Comparison of ENCODE assay signal across 11 cellular contexts in the genomic region with DNA sequence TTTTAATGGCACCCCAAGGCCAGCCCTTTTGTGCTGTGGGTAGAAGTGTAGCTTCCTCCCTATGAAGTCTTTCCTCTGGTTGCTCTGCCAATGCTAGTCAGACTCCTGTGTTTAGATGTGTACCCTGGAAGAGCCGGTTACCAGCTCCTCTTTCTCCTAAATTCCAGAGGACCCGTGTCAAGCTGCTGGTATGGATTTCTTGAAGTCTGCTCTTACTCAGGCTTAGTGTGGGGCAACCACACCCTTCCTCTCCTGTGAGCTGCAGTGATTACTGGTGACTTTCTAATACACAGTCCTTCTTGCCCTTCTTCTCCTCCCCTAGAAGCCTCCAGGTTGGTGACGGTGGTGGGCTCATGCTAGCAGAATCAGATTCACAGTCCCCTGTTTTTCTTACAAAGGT.
A peak's percentile ranks its signal among the peaks of the same experiment; 100 is the strongest.
DNase-seq lines count a peak whose midpoint lies in the region; ATAC-seq and TF ChIP-seq lines count a peak whose summit lies in the region.
"Had no signal": no experiment of that assay in that cellular context is flagged by ENCODE, and none has a peak within 500 bp of the region (broad histone marks: within the 10 kb centered on the region; RNA-seq: fewer than 3 reads in every experiment).

No MANE protein-coding gene starts in this region.

- POLR2A ChIA-PET in RWPE1 (lab: Yijun Ruan, JAX; ENCODE audit: low non-redundant PET): no interaction called here

- in situ Hi-C loops in GM23248 (cut with MboI): no loop called here

- peak overlapping the region; percentile 89 for H3K27ac ChIP-seq in GM23248
- no peak overlapping the region; the same call in 1 of the 2 replicates for H3K27ac ChIP-seq in RWPE1
- peak overlapping the region; percentile 73 for H3K27ac ChIP-seq in fibroblast of lung (ENCODE audit: insufficient read depth, low read length)
- peak overlapping the region; percentile 19 for H3K27ac ChIP-seq in smooth muscle cell (ENCODE audit: low read depth)
- H3K27ac ChIP-seq: WERI-Rb-1 had no signal

- no peaks in the 10 kb centered on the region for H3K36me3 ChIP-seq in GM23248 (ENCODE audit: low read depth)
- no peaks in the 10 kb centered on the region for H3K36me3 ChIP-seq in fibroblast of lung (ENCODE audit: control insufficient read depth, insufficient read depth, low read length)
- no peaks in the 10 kb centered on the region for H3K36me3 ChIP-seq in smooth muscle cell (ENCODE audit: low read depth)
- H3K36me3 ChIP-seq: WERI-Rb-1 had no signal

- TF ChIP-seq CTCF in RWPE1 (conservative IDR thresholded peaks at IDR 0.05; ENCODE audit: low read depth) (no peak), fibroblast of lung (conservative IDR thresholded peaks at IDR 0.05 in 1 of 2, IDR thresholded peaks at IDR 0.05 in 1 of 2; ENCODE audit: low read depth in 1 of 2, low read length in 2 of 2) (no peak), smooth muscle cell (IDR thresholded peaks at IDR 0.05; ENCODE audit: borderline replicate concordance, insufficient read depth, poor library complexity, severe bottlenecking) (no peak)

- H3K4me3 ChIP-seq in GM23248 (peak overlapping the region; percentile 42), fibroblast of lung (replicated peaks in 1 of 4; ENCODE audit: control extremely low read depth in 1 of 4, insufficient read depth in 1 of 4, low read depth in 3 of 4, low read length in 4 of 4) (no peak overlapping the region), smooth muscle cell (no peak overlapping the region)

- CTCF ChIA-PET in RWPE1 (lab: Yijun Ruan, JAX): interaction anchor here (0.6 kb wide), 1 partner anchor 204 kb away, joined by 4 read pairs; no protein-coding TSS in a partner anchor

- 5 to 10% methylated on average over 3 of the region's 3 CpGs for WGBS in GM23248 (ENCODE audit: low coverage in 1 of 2, low lambda C conversion rate in 2 of 2, missing lambda C conversion rate in 2 of 2), 2 experiments
- 25% methylated on average over 3 of the region's 3 CpGs for WGBS in smooth muscle cell (ENCODE audit: low lambda C conversion rate)

- H3K79me2 ChIP-seq in GM23248 (ENCODE audit: insufficient read depth) (no peaks in the 10 kb centered on the region), fibroblast of lung (ENCODE audit: control insufficient read depth, insufficient read depth, low read length) (no peaks in the 10 kb centered on the region), smooth muscle cell (ENCODE audit: low read depth) (no peaks in the 10 kb centered on the region)

- DNase-seq in GM23248 (peak; percentile 91), RWPE1 (ENCODE audit: low spot score) (peak; percentile 36), fibroblast of lung (ENCODE audit: low read depth in 2 of 2) (peak; percentile 51 to 70), smooth muscle cell (lab: John Stamatoyannopoulos, UW; ENCODE audit: unreplicated experiment) (no peak), NCI-H748 (lab: John Stamatoyannopoulos, UW; ENCODE audit: unreplicated experiment) (no peak), NCI-H526 treated with DMSO at 0.1 percent for 48 hours (lab: John Stamatoyannopoulos, UW) (no peak)
- DNase-seq: activated T-cell treated with anti-CD3 and anti-CD28 coated beads, Interleukin-2, amount 50 U/mL, for 1 hour; aorta; right cardiac atrium; WERI-Rb-1 had no signal

- H3K4me2 ChIP-seq in GM23248 (ENCODE audit: unreplicated experiment) (peak overlapping the region; percentile 71), fibroblast of lung (ENCODE audit: extremely low read depth, insufficient read depth, low read length) (peak overlapping the region; percentile 76), smooth muscle cell (no peak overlapping the region)

- no peak for ATAC-seq in HG03521 (IDR thresholded peaks at IDR 0.05; ENCODE audit: unreplicated experiment)
- ATAC-seq: right cardiac atrium had no signal

- H4K20me1 ChIP-seq in GM23248 (ENCODE audit: insufficient read depth): no peaks in the 10 kb centered on the region
- H4K20me1 ChIP-seq in fibroblast of lung (ENCODE audit: control insufficient read depth, extremely low read depth, insufficient read depth, low read length): no peaks in the 10 kb centered on the region
- no peaks in the 10 kb centered on the region for H4K20me1 ChIP-seq in smooth muscle cell (ENCODE audit: low read depth)

- H3K9ac ChIP-seq in GM23248 (peak overlapping the region; percentile 66), fibroblast of lung (ENCODE audit: insufficient read depth, low read length) (no peak overlapping the region), smooth muscle cell (ENCODE audit: low read depth) (no peak overlapping the region)

- H3K4me1 ChIP-seq in GM23248 (ENCODE audit: insufficient read depth): peaks cover 43% of the 10 kb centered on the region
- H3K4me1 ChIP-seq in fibroblast of lung (ENCODE audit: control insufficient read depth, extremely low read depth, insufficient read depth, low read length): peaks cover 19% of the 10 kb centered on the region
- peaks cover 25% of the 10 kb centered on the region for H3K4me1 ChIP-seq in smooth muscle cell (ENCODE audit: low read depth)

- H3K27me3 ChIP-seq in GM23248 (replicated peaks; ENCODE audit: insufficient read depth): no peaks in the 10 kb centered on the region
- H3K27me3 ChIP-seq in fibroblast of lung (ENCODE audit: control insufficient read depth, insufficient read depth, low read length): no peaks in the 10 kb centered on the region
- no peaks in the 10 kb centered on the region for H3K27me3 ChIP-seq in smooth muscle cell (ENCODE audit: low read depth)

- no peaks in the 10 kb centered on the region for H3K9me3 ChIP-seq in GM23248 (ENCODE audit: low read depth)
- H3K9me3 ChIP-seq in fibroblast of lung (ENCODE audit: control insufficient read depth, insufficient read depth, low read depth, low read length): no peaks in the 10 kb centered on the region
- H3K9me3 ChIP-seq in smooth muscle cell (replicated peaks; ENCODE audit: low read depth): no peaks in the 10 kb centered on the region

- H2AFZ ChIP-seq in GM23248 (peak overlapping the region; percentile 62), fibroblast of lung (ENCODE audit: low read length) (peak overlapping the region; percentile 45), smooth muscle cell (ENCODE audit: low read depth) (no peak overlapping the region)

- no peaks in the 10 kb centered on the region for H3K9me2 ChIP-seq in GM23248 (ENCODE audit: insufficient read depth)

- peaks cover 39% of the 10 kb centered on the region for H3F3A ChIP-seq in GM23248 (ENCODE audit: insufficient read depth)
- H3F3A ChIP-seq in smooth muscle cell (ENCODE audit: low read depth): no peaks in the 10 kb centered on the region

Comparison
In these comparisons a context has a peak if more than half of its experiments do, and no peak if none do; other contexts are left out.
1. DNase-seq: peak in GM23248 (single experiment), RWPE1 (single experiment) and fibroblast of lung (2 of 2); none in smooth muscle cell (single experiment), NCI-H748 (single experiment) and NCI-H526 treated with DMSO at 0.1 percent for 48 hours (single experiment).